Comparison of ENCODE assay signal across 23 cellular contexts in genomic region chr4:122293374-122294365, GRCh38.
DNase-seq lines count a peak whose midpoint lies in the region; ATAC-seq and TF ChIP-seq lines count a peak whose summit lies in the region.
"Had no signal": no experiment of that assay in that cellular context is flagged by ENCODE, and none has a peak within 500 bp of the region (broad histone marks: within the 10 kb centered on the region; RNA-seq: fewer than 3 reads in every experiment).

No MANE protein-coding gene starts in this region.

- DNase-seq in cardiac septum (ENCODE audit: low spot score), result peak; percentile 73
- DNase-seq in Right ventricle myocardium superior, result no peak
- peak; percentile 60 for DNase-seq in cerebellar cortex (ENCODE audit: low spot score)
- DNase-seq in iPS-NIHi7 (ENCODE audit: extremely low spot score), result peak; percentile 8
- DNase-seq in upper lobe of right lung, result no peak
- no peak for DNase-seq in NCI-H1417 treated with DMSO at 0.1 percent for 48 hours (lab: John Stamatoyannopoulos, UW)
- DNase-seq: 8988T; activated CD8-positive, alpha-beta T cell treated with anti-CD3 and anti-CD28 coated beads, Interleukin-2, amount 10 ng/mL, durations not matched to agents 7 days and 5 days; activated effector memory CD4-positive, alpha-beta T cell treated with Interleukin-2 at 50 U/mL for 16 hours; activated naive CD8-positive, alpha-beta T cell treated with anti-CD3 and anti-CD28 coated beads for 36 hours; activated T-cell treated with anti-CD3 and anti-CD28 coated beads for 4 hours; BE2C; body of pancreas; colonic mucosa; effector memory CD4-positive, alpha-beta T cell; mesendoderm; naive thymus-derived CD4-positive, alpha-beta T cell; NK-92 treated with Interleukin-12 subunit alpha and Interleukin-12 subunit beta, amount 100 ng/mL, for 24 hours; T-helper 1 cell; upper lobe of left lung had no signal

- no peaks in the 10 kb centered on the region for H3K27me3 ChIP-seq in upper lobe of right lung
- H3K27me3 ChIP-seq: BE2C, body of pancreas, colonic mucosa, upper lobe of left lung had no signal

- no peak overlapping the region for H3K4me3 ChIP-seq in upper lobe of right lung
- H3K4me3 ChIP-seq: body of pancreas, colonic mucosa, upper lobe of left lung had no signal

- no peak for TF ChIP-seq CTCF in upper lobe of right lung (IDR thresholded peaks at IDR 0.05)

- intact Hi-C loops in cardiac septum (cut with DNase I) (no loop called here), Right ventricle myocardium superior (cut with DNase I) (no loop called here), upper lobe of right lung (cut with DNase I) (no loop called here)

- no peaks in the 10 kb centered on the region for H3K9me3 ChIP-seq in upper lobe of right lung
- H3K9me3 ChIP-seq: BE2C, body of pancreas, colonic mucosa, upper lobe of left lung had no signal

- ATAC-seq in Right ventricle myocardium superior (ENCODE audit: poor library complexity) (no peak), upper lobe of right lung (peak; percentile 25), GM21825 (IDR thresholded peaks at IDR 0.05; ENCODE audit: unreplicated experiment) (no peak), GM19463 (IDR thresholded peaks at IDR 0.05; ENCODE audit: unreplicated experiment) (no peak)
- ATAC-seq: activated CD8-positive, alpha-beta T cell treated with anti-CD3 and anti-CD28 coated beads, Interleukin-2, amount 10 ng/mL, durations not matched to agents 7 days and 5 days; body of pancreas; naive thymus-derived CD4-positive, alpha-beta T cell; Panc1 had no signal

- peaks cover 49% of the 10 kb centered on the region for H3K36me3 ChIP-seq in upper lobe of right lung
- H3K36me3 ChIP-seq: BE2C, colonic mucosa had no signal

- H3K27ac ChIP-seq in upper lobe of right lung, result no peak overlapping the region
- H3K27ac ChIP-seq: body of pancreas, colonic mucosa, upper lobe of left lung had no signal

- no peaks in the 10 kb centered on the region for H3K4me1 ChIP-seq in upper lobe of right lung
- H3K4me1 ChIP-seq: BE2C, body of pancreas, colonic mucosa, upper lobe of left lung had no signal

Comparison
In these comparisons a context has a peak if more than half of its experiments do, and no peak if none do; other contexts are left out.
1. DNase-seq: peak in cardiac septum (single experiment), cerebellar cortex (single experiment) and iPS-NIHi7 (single experiment); none in Right ventricle myocardium superior (single experiment), upper lobe of right lung (single experiment) and NCI-H1417 treated with DMSO at 0.1 percent for 48 hours (single experiment).